ENCODE assay signal across 1 cellular context in the genomic region with DNA sequence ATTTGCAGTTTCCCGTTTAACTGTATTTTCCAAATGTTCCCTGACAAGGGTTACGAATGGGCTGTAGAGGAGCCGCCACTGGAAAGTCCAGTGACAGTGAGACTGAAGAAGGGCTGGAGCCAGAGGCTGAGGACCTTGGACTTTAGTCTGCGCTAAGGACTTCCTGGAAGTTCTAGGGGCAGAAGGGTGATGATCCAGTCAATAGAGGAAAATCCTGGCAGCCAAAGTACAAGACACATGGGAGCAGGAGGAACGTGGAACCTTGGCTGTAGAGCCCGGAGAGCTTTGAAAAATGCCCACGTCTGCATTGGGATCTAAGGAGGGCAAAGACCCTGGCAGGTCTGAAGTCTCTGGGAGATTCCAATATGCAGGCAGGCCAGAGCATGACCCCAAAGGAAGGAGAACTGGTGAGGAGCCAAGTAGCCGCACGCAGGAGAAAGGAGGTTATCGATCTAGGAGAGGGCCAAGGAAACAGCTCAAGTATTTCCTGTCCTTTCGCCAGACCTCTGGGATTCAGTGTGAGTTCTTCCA.
TF ChIP-seq lines count a peak whose summit lies in the region.

No MANE protein-coding gene starts in this region.

TF ChIP-seq in A549, 52 proteins besides CTCF, POLR2A, EP300 and RAD21 (continued from another document):
- TF ChIP-seq, protein P1, sequence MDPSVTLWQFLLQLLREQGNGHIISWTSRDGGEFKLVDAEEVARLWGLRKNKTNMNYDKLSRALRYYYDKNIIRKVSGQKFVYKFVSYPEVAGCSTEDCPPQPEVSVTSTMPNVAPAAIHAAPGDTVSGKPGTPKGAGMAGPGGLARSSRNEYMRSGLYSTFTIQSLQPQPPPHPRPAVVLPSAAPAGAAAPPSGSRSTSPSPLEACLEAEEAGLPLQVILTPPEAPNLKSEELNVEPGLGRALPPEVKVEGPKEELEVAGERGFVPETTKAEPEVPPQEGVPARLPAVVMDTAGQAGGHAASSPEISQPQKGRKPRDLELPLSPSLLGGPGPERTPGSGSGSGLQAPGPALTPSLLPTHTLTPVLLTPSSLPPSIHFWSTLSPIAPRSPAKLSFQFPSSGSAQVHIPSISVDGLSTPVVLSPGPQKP (IDR thresholded peaks at IDR 0.05; ENCODE audit: low read depth, low read length) = no peak
